In the genomic region with DNA sequence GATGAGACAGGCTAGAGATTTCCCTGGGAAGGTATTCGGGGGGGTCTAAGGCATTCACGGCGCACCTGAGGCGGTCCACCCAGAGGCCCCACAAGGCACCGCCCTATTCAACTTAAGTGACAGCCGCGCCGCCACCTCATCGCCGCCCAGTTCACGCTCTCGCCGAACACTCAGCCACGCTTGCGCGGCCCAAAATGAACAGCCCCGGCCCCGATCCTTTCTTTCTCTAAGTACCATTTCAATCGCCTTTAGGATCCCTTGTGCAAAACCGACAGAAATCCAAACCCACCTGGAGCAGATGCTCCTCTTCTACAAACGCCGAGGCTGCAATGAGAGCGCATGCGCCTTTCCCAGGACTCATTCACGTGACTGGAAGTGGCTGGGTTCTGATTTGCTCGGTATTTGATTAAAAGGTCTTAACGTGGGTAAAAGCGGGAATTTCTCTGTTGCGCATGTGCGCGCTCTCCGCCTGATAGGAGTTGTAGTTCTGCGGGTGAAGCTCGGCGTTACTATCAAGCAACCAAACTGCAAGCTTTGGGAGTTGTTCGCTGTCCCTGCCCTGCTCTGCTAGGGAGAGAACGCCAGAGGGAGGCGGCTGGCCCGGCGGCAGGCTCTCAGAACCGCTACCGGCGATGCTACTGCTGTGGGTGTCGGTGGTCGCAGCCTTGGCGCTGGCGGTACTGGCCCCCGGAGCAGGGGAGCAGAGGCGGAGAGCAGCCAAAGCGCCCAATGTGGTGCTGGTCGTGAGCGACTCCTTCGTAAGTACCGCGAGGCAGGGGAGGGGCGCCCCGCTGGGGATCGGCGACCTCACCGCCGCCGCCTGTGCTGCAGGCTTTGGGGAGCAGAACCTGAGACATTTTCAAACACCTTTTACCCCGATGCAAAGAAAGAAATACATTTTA, we compare ENCODE assay signal across 8 cellular contexts. TPM values are rescaled to one million over a fixed set of nuclear protein-coding genes. Genes with fewer than 3 reads are reported as not detected.
DNase-seq lines count a peak whose midpoint lies in the region; ATAC-seq and TF ChIP-seq lines count a peak whose summit lies in the region.

A gene with protein sequence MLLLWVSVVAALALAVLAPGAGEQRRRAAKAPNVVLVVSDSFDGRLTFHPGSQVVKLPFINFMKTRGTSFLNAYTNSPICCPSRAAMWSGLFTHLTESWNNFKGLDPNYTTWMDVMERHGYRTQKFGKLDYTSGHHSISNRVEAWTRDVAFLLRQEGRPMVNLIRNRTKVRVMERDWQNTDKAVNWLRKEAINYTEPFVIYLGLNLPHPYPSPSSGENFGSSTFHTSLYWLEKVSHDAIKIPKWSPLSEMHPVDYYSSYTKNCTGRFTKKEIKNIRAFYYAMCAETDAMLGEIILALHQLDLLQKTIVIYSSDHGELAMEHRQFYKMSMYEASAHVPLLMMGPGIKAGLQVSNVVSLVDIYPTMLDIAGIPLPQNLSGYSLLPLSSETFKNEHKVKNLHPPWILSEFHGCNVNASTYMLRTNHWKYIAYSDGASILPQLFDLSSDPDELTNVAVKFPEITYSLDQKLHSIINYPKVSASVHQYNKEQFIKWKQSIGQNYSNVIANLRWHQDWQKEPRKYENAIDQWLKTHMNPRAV (plus strand): TSS at position 455 of the 902 bp plus-strand sequence. CDS start 178 bp downstream, at position 633.
A gene (minus strand): TSS at position 331 of the 902 bp plus-strand sequence. CDS start 7,827 bp downstream, outside the sequence.

- H3K27me3 ChIP-seq in ovary, result no peaks in the 10 kb centered on the region
- H3K27me3 ChIP-seq in tibial artery, result no peaks in the 10 kb centered on the region

- DNase-seq in NCI-H1092 treated with DMSO at 0.1 percent for 48 hours (lab: John Stamatoyannopoulos, UW) (peak; percentile 96), SKM-1 (lab: John Stamatoyannopoulos, UW; ENCODE audit: unreplicated experiment) (peak; percentile 96), Right ventricle myocardium inferior (ENCODE audit: missing footprints) (peak; percentile 95), ovary (peak; percentile 92 to 95 (median 93)), tibial artery (peak; percentile 97)
- DNase-seq in activated naive CD8-positive, alpha-beta T cell treated with anti-CD3 and anti-CD28 coated beads, Interleukin-2, amount 10 ng/mL, durations not matched to agents 7 days and 5 days, result peak; percentile 84

- no peaks in the 10 kb centered on the region for H3K27me3 Mint-ChIP-seq in activated naive CD8-positive, alpha-beta T cell treated with anti-CD3 and anti-CD28 coated beads, Interleukin-2, amount 10 ng/mL, durations not matched to agents 7 days and 5 days

- H3K4me1 Mint-ChIP-seq in activated naive CD8-positive, alpha-beta T cell treated with anti-CD3 and anti-CD28 coated beads, Interleukin-2, amount 10 ng/mL, durations not matched to agents 7 days and 5 days, result peaks cover 26% of the 10 kb centered on the region

- TF ChIP-seq EP300 in ovary (IDR thresholded peaks at IDR 0.05), result no peak

- H3K36me3 Mint-ChIP-seq in activated naive CD8-positive, alpha-beta T cell treated with anti-CD3 and anti-CD28 coated beads, Interleukin-2, amount 10 ng/mL, durations not matched to agents 7 days and 5 days, result peaks cover 11% of the 10 kb centered on the region

- peak within 1 kb of the TSS; percentile 92 for H3K27ac Mint-ChIP-seq in activated naive CD8-positive, alpha-beta T cell treated with anti-CD3 and anti-CD28 coated beads, Interleukin-2, amount 10 ng/mL, durations not matched to agents 7 days and 5 days

- H3K4me1 ChIP-seq in ovary (ENCODE audit: insufficient read depth), result peaks cover 7% of the 10 kb centered on the region
- H3K4me1 ChIP-seq in tibial artery, result peaks cover 0 to 27% (median 16%) of the 10 kb centered on the region in 4 donors

- H3K9me3 Mint-ChIP-seq in activated naive CD8-positive, alpha-beta T cell treated with anti-CD3 and anti-CD28 coated beads, Interleukin-2, amount 10 ng/mL, durations not matched to agents 7 days and 5 days, result no peaks in the 10 kb centered on the region

- ATAC-seq in HG02623 (IDR thresholded peaks at IDR 0.05; ENCODE audit: unreplicated experiment), result peak; percentile 87
- peak; percentile 92 for ATAC-seq in activated naive CD8-positive, alpha-beta T cell treated with anti-CD3 and anti-CD28 coated beads, Interleukin-2, amount 10 ng/mL, durations not matched to agents 7 days and 5 days (ENCODE audit: low read depth)
- peak; percentile 97 for ATAC-seq in Right ventricle myocardium inferior

- TF ChIP-seq POLR2A in GM10847 (IDR thresholded peaks at IDR 0.05; ENCODE audit: extremely low read depth, insufficient read length) (peak; percentile 34), ovary (IDR thresholded peaks at IDR 0.05) (peak; percentile 58)

- peak within 1 kb of the TSS; percentile 98 for H3K4me3 Mint-ChIP-seq in activated naive CD8-positive, alpha-beta T cell treated with anti-CD3 and anti-CD28 coated beads, Interleukin-2, amount 10 ng/mL, durations not matched to agents 7 days and 5 days

- H3K9me3 ChIP-seq in ovary (no peaks in the 10 kb centered on the region), tibial artery (no peaks in the 10 kb centered on the region)

- 0% methylated on average over 52 to 63 of the region's 63 CpGs for WGBS in ovary, 3 donors

- H3K27ac ChIP-seq in ovary (peak within 1 kb of the TSS; percentile 57 to 77), tibial artery (peak within 1 kb of the TSS; percentile 87 to 88)

- H3K36me3 ChIP-seq in ovary (no peaks in the 10 kb centered on the region), tibial artery (peaks cover 0 to 5% (median 2%) of the 10 kb centered on the region in 3 donors)

- intact Hi-C loops in Right ventricle myocardium inferior (cut with DNase I), result loop anchor here (10.0 kb wide), 1 partner anchor 290 kb away; no protein-coding TSS in a partner anchor
- intact Hi-C loops in ovary (cut with DNase I), result no loop called here
- intact Hi-C loops in tibial artery (cut with DNase I; ENCODE audit: low total_unique reads), result no loop called here

- TF ChIP-seq CTCF in ovary (IDR thresholded peaks at IDR 0.05) (peak in 2 of 3 donors; percentile 46 to 52), tibial artery (IDR thresholded peaks at IDR 0.05) (peak; percentile 43 to 47)

- H3K4me3 ChIP-seq in ovary (peak within 1 kb of the TSS; percentile 87), tibial artery (peak within 1 kb of the TSS; percentile 76 to 78)

- POLR2A ChIA-PET in activated naive CD8-positive, alpha-beta T cell treated with anti-CD3 and anti-CD28 coated beads, Interleukin-2, amount 10 ng/mL, durations not matched to agents 7 days and 5 days (lab: Charles Lee), result interaction anchor here (0.5 to 1.0 kb wide), 6 partner anchors 31 to 1253 kb away, joined by 3 to 7 read pairs (median 4); a partner anchor contains a TSS

RNA-seq across cellular contexts. Expression of the first gene that starts in this region (rescaled TPM):
- 1 to 10 TPM; 4.6 to 4.7 TPM for total RNA-seq in activated naive CD8-positive, alpha-beta T cell treated with anti-CD3 and anti-CD28 coated beads, Interleukin-2, amount 10 ng/mL, durations not matched to agents 7 days and 5 days
- total RNA-seq in Right ventricle myocardium inferior, result 4.7 TPM
- total RNA-seq in ovary, result 1 to 10 TPM; 4.5 to 8.1 (median 5.6) TPM
- polyA plus RNA-seq in ovary, result 1 to 10 TPM; 4.4 to 7.8 TPM

RNA-seq across cellular contexts. Expression of the second gene that starts in this region (rescaled TPM):
- 10 to 100 TPM; 78.4 to 80.3 TPM for total RNA-seq in activated naive CD8-positive, alpha-beta T cell treated with anti-CD3 and anti-CD28 coated beads, Interleukin-2, amount 10 ng/mL, durations not matched to agents 7 days and 5 days
- 58.4 TPM for total RNA-seq in Right ventricle myocardium inferior
- 10 to 100 TPM; 51.9 to 77.6 (median 60.7) TPM for total RNA-seq in ovary
- polyA plus RNA-seq in ovary, result 10 to 100 TPM; 18.6 to 31.8 TPM

Comparison
In these comparisons a context has a peak if more than half of its experiments do, and no peak if none do; other contexts are left out.
1. Peak in every context shown above with its lines: DNase-seq, ATAC-seq, H3K4me3 ChIP-seq and H3K27ac ChIP-seq.